In genomic region chr5:150059623-150060022, GRCh38 we compare ENCODE assay signal across 1 cellular context.
TF ChIP-seq lines count a peak whose summit lies in the region.

No MANE protein-coding gene starts in this region.

TF ChIP-seq in IMR-90, 13 proteins besides CTCF, POLR2A, EP300 and RAD21:
- TF ChIP-seq MXI1 (IDR thresholded peaks at IDR 0.05; ENCODE audit: borderline replicate concordance, low read depth, low read length) (no peak), RCOR1 (IDR thresholded peaks at IDR 0.05; ENCODE audit: insufficient replicate concordance, low read length) (no peak), FOS (IDR thresholded peaks at IDR 0.05; ENCODE audit: low read depth, low read length) (no peak), NFE2L2 (IDR thresholded peaks at IDR 0.05; ENCODE audit: low read depth, low read length) (no peak)
